In genomic region chr11:2250485-2250884, GRCh38 we compare ENCODE assay signal across 24 cellular contexts. TPM values are rescaled to one million over a fixed set of nuclear protein-coding genes. Genes with fewer than 3 reads are reported as not detected.
"Had no signal": no experiment of that assay in that cellular context is flagged by ENCODE, and none has a peak within 500 bp of the region (broad histone marks: within the 10 kb centered on the region; RNA-seq: fewer than 3 reads in every experiment).

No MANE protein-coding gene starts in this region.

- H3K27ac Mint-ChIP-seq: activated CD8-positive, alpha-beta memory T cell treated with anti-CD3 and anti-CD28 coated beads, Interleukin-2, amount 10 ng/mL, durations not matched to agents 7 days and 5 days; activated naive CD4-positive, alpha-beta T cell treated with anti-CD3 and anti-CD28 coated beads, Interleukin-2, amount 50 U/mL, for 24 hours; activated T-cell treated with anti-CD3 and anti-CD28 coated beads, Interleukin-2, amount 50 U/mL, for 24 hours; activated T-helper 1 cell treated with anti-CD3 and anti-CD28 coated beads, Interleukin-12 subunit alpha, Interleukin-12 subunit beta, Interleukin-2, Interleukin-4 antibody, amounts not matched to agents 30 ng/mL and 10 ng/mL and 1 ng/mL, durations not matched to agents 14 hours and 24 hours and 36 hours had no signal

- H3K9me3 ChIP-seq: breast epithelium, MG63, SJSA1 had no signal

- H3K4me1 Mint-ChIP-seq: activated CD8-positive, alpha-beta memory T cell treated with anti-CD3 and anti-CD28 coated beads, Interleukin-2, amount 10 ng/mL, durations not matched to agents 7 days and 5 days; activated naive CD4-positive, alpha-beta T cell treated with anti-CD3 and anti-CD28 coated beads, Interleukin-2, amount 50 U/mL, for 24 hours had no signal

- ATAC-seq: activated CD4-positive, CD25-positive, alpha-beta regulatory T cell treated with anti-CD3 and anti-CD28 coated beads, Interleukin-2, amount 50 U/mL, for 24 hours; activated CD8-positive, alpha-beta memory T cell treated with anti-CD3 and anti-CD28 coated beads, Interleukin-2, amount 10 ng/mL, durations not matched to agents 7 days and 5 days; SK-N-SH treated with all-trans-retinoic acid at 6 μM for 48 hours had no signal

- H3K4me3 Mint-ChIP-seq: activated CD8-positive, alpha-beta memory T cell treated with anti-CD3 and anti-CD28 coated beads, Interleukin-2, amount 10 ng/mL, durations not matched to agents 7 days and 5 days; activated naive CD4-positive, alpha-beta T cell treated with anti-CD3 and anti-CD28 coated beads, Interleukin-2, amount 50 U/mL, for 24 hours; activated T-cell treated with anti-CD3 and anti-CD28 coated beads, Interleukin-2, amount 50 U/mL, for 24 hours; activated T-helper 1 cell treated with anti-CD3 and anti-CD28 coated beads, Interleukin-12 subunit alpha, Interleukin-12 subunit beta, Interleukin-2, Interleukin-4 antibody, amounts not matched to agents 30 ng/mL and 10 ng/mL and 1 ng/mL, durations not matched to agents 14 hours and 24 hours and 36 hours had no signal

- H3K27me3 Mint-ChIP-seq: activated naive CD4-positive, alpha-beta T cell treated with anti-CD3 and anti-CD28 coated beads, Interleukin-2, amount 50 U/mL, for 24 hours; activated T-cell treated with anti-CD3 and anti-CD28 coated beads, Interleukin-2, amount 50 U/mL, for 24 hours had no signal

- H3K36me3 ChIP-seq: breast epithelium, MG63, SJSA1 had no signal

- FAIRE-seq: RCC 7860 had no signal

- DNase-seq: activated CD4-positive, alpha-beta T cell treated with anti-CD3 and anti-CD28 coated beads for 4 hours; activated CD4-positive, alpha-beta T cell treated with anti-CD3 and anti-CD28 coated beads, Interleukin-2, amount 50 U/mL, for 4 hours; activated CD8-positive, alpha-beta memory T cell treated with anti-CD3 and anti-CD28 coated beads, Interleukin-2, amount 10 ng/mL, durations not matched to agents 7 days and 5 days; activated effector memory CD4-positive, alpha-beta T cell treated with Interleukin-2 at 50 U/mL for 16 hours; activated naive CD4-positive, alpha-beta T cell; activated T-cell treated with anti-CD3 and anti-CD28 coated beads, Interleukin-2, amount 50 U/mL, for 24 hours; aorta; MG63; MV-4-11; NCI-H1092 treated with DMSO at 0.1 percent for 48 hours; NCI-H1417 treated with DMSO at 0.1 percent for 48 hours; NCI-H1694 treated with DMSO at 0.1 percent for 48 hours; NCI-H2081; NCI-H524; SHP77; SW 1271 had no signal

- H3K4me3 ChIP-seq: breast epithelium, MG63, SJSA1 had no signal

- H3K27ac ChIP-seq: breast epithelium, SJSA1 had no signal

- H3K36me3 Mint-ChIP-seq: activated CD8-positive, alpha-beta memory T cell treated with anti-CD3 and anti-CD28 coated beads, Interleukin-2, amount 10 ng/mL, durations not matched to agents 7 days and 5 days; activated naive CD4-positive, alpha-beta T cell treated with anti-CD3 and anti-CD28 coated beads, Interleukin-2, amount 50 U/mL, for 24 hours had no signal

- H3K27me3 ChIP-seq: breast epithelium, MG63 had no signal

- H3K9me3 Mint-ChIP-seq: activated naive CD4-positive, alpha-beta T cell treated with anti-CD3 and anti-CD28 coated beads, Interleukin-2, amount 50 U/mL, for 24 hours; activated T-cell treated with anti-CD3 and anti-CD28 coated beads, Interleukin-2, amount 50 U/mL, for 24 hours; activated T-helper 1 cell treated with anti-CD3 and anti-CD28 coated beads, Interleukin-12 subunit alpha, Interleukin-12 subunit beta, Interleukin-2, Interleukin-4 antibody, amounts not matched to agents 30 ng/mL and 10 ng/mL and 1 ng/mL, durations not matched to agents 14 hours and 24 hours and 36 hours had no signal

- H3K4me1 ChIP-seq: breast epithelium, SJSA1 had no signal

RNA-seq across cellular contexts. Expression of gene ASCL2, which starts 19.9 kb away (rescaled TPM):
- total RNA-seq: SJSA1; T-helper 1 cell treated with Interleukin-12 subunit alpha and Interleukin-12 subunit beta and Interleukin-4 antibody, amounts not matched to agents 30 ng/mL and 1 ng/mL, for 36 hours had no signal
- polyA plus RNA-seq: aorta had no signal
